13 cellular contexts compared by ENCODE assay signal in the genomic region with DNA sequence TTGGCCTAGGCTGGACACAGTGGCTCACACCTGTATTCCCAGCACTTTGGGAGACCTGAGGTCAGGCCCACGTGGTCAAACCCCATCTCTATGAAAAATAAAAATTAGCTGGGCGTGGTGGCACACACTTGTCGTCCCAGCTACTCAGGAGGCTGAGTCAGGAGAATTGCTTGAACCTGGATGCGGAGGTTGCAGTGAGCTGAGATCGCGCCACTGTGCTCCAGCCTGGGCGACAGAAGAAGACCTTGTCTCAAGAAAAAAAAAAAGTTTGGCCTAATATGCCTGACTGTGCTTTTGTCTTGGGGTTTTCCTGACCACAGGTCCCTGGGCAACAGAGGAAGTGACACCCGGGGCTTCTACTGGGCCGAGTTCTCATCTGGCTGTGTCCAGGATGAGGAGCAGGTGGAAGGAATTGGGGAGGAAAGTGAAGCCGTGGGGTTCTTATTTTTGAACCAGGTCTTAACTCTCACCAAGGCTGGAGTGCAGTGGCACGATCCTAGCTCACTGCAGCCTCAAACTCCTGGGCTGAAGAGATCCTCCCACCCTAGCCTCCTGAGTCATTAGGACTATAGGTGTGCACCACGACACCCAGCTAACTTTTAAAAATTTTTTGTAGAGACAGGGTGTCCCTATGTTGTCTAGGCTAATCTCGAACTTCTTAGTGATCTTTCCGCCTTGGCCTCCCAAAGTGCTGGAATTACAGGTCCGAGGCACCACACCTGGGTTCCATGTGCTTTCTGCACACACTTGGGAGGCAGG. TPM values are rescaled to one million over a fixed set of nuclear protein-coding genes. Genes with fewer than 3 reads are reported as not detected.
A peak's percentile ranks its signal among the peaks of the same experiment; 100 is the strongest.
DNase-seq lines count a peak whose midpoint lies in the region; ATAC-seq lines count a peak whose summit lies in the region.
"Not testable (repeated sequence)": the region's sequence is repeated elsewhere in the genome, so short reads cannot be mapped to it uniquely, and the experiment has no call there.
"Had no signal": no experiment of that assay in that cellular context is flagged by ENCODE, and none has a peak within 500 bp of the region (broad histone marks: within the 10 kb centered on the region; RNA-seq: fewer than 3 reads in every experiment).

No MANE protein-coding gene starts in this region.

- peak overlapping the region; percentile 53; the same call in 1 of the 2 replicates for H3K9ac ChIP-seq in BLaER1

- not testable (repeated sequence) for H3K4me3 Mint-ChIP-seq in activated CD4-positive, alpha-beta T cell treated with anti-CD3 and anti-CD28 coated beads, Interleukin-2, amount 10 ng/mL, durations not matched to agents 24 days and 14 days

- H3K4me1 Mint-ChIP-seq in activated CD4-positive, alpha-beta T cell treated with anti-CD3 and anti-CD28 coated beads, Interleukin-2, amount 10 ng/mL, durations not matched to agents 24 days and 14 days: peaks cover 10% of the 10 kb centered on the region

- peaks cover 72% of the 10 kb centered on the region for H4K20me1 ChIP-seq in BLaER1

- peak overlapping the region; percentile 60; the same call in 1 of the 2 replicates for H3K27ac ChIP-seq in BLaER1

- not testable (repeated sequence) for H3K27me3 ChIP-seq in BLaER1

- H3K36me3 ChIP-seq in BLaER1: peaks cover 45% of the 10 kb centered on the region

- H3K27ac Mint-ChIP-seq in activated CD4-positive, alpha-beta T cell treated with anti-CD3 and anti-CD28 coated beads, Interleukin-2, amount 10 ng/mL, durations not matched to agents 24 days and 14 days: peak overlapping the region; percentile 67

- peaks cover 52% of the 10 kb centered on the region for H3K4me1 ChIP-seq in BLaER1

- not testable (repeated sequence) for H3K4me3 ChIP-seq in BLaER1

- H3K9me3 Mint-ChIP-seq in activated CD4-positive, alpha-beta T cell treated with anti-CD3 and anti-CD28 coated beads, Interleukin-2, amount 10 ng/mL, durations not matched to agents 24 days and 14 days: not testable (repeated sequence)

- ATAC-seq in GM18858 (IDR thresholded peaks at IDR 0.05; ENCODE audit: unreplicated experiment) (peak; percentile 72), GM19452 (IDR thresholded peaks at IDR 0.05; ENCODE audit: unreplicated experiment) (peak; percentile 77), GM21786 (IDR thresholded peaks at IDR 0.05; ENCODE audit: unreplicated experiment) (peak; percentile 76), HG02981 (IDR thresholded peaks at IDR 0.05; ENCODE audit: unreplicated experiment) (peak; percentile 83), HG03432 (IDR thresholded peaks at IDR 0.05; ENCODE audit: unreplicated experiment) (peak; percentile 82)
- not testable (repeated sequence) for ATAC-seq in Right ventricle myocardium superior (ENCODE audit: poor library complexity)

- intact Hi-C loops in activated CD4-positive, alpha-beta T cell treated with anti-CD3 and anti-CD28 coated beads, Interleukin-2, amount 10 ng/mL, durations not matched to agents 24 days and 14 days (cut with micrococcal nuclease); Right ventricle myocardium superior (cut with DNase I): not testable (repeated sequence)

- H3K4me2 ChIP-seq in BLaER1: peak overlapping the region; percentile 80

- H3K36me3 Mint-ChIP-seq in activated CD4-positive, alpha-beta T cell treated with anti-CD3 and anti-CD28 coated beads, Interleukin-2, amount 10 ng/mL, durations not matched to agents 24 days and 14 days (ENCODE audit: low read depth): peaks cover 23% of the 10 kb centered on the region

- H3K9me3 ChIP-seq in BLaER1: not testable (repeated sequence)

- not testable (repeated sequence) for H3K27me3 Mint-ChIP-seq in activated CD4-positive, alpha-beta T cell treated with anti-CD3 and anti-CD28 coated beads, Interleukin-2, amount 10 ng/mL, durations not matched to agents 24 days and 14 days

- DNase-seq in activated CD4-positive, alpha-beta T cell treated with anti-CD3 and anti-CD28 coated beads, Interleukin-2, amount 10 ng/mL, durations not matched to agents 24 days and 14 days: not testable (repeated sequence)
- peak; percentile 8 for DNase-seq in Right ventricle myocardium superior

RNA-seq across cellular contexts. Expression of a gene that starts 13.1 kb away (rescaled TPM):
- 1.5 and 2.3 TPM in 2 replicates for total RNA-seq in activated CD4-positive, alpha-beta T cell treated with anti-CD3 and anti-CD28 coated beads, Interleukin-2, amount 10 ng/mL, durations not matched to agents 24 days and 14 days
- total RNA-seq in Right ventricle myocardium superior: 0.35 TPM

RNA-seq across cellular contexts. Expression of a gene that starts 22.4 kb away (rescaled TPM):
- total RNA-seq in activated CD4-positive, alpha-beta T cell treated with anti-CD3 and anti-CD28 coated beads, Interleukin-2, amount 10 ng/mL, durations not matched to agents 24 days and 14 days: 108 and 110 TPM in 2 replicates
- 337 TPM for total RNA-seq in Right ventricle myocardium superior

RNA-seq across cellular contexts. Expression of a gene that starts 38.7 kb away (rescaled TPM):
- not detected in 2 replicates for total RNA-seq in activated CD4-positive, alpha-beta T cell treated with anti-CD3 and anti-CD28 coated beads, Interleukin-2, amount 10 ng/mL, durations not matched to agents 24 days and 14 days
- 113 TPM for total RNA-seq in Right ventricle myocardium superior
- total RNA-seq: activated CD4-positive, alpha-beta T cell treated with anti-CD3 and anti-CD28 coated beads for 36 hours; frontal cortex; HepG2; left colon; transverse colon had no signal

Comparison
In these comparisons a context has a peak if more than half of its experiments do, and no peak if none do; other contexts are left out.
1. RNA of a gene that starts 38.7 kb away (total RNA-seq): 113 TPM in Right ventricle myocardium superior (single experiment); not detected in activated CD4-positive, alpha-beta T cell treated with anti-CD3 and anti-CD28 coated beads, Interleukin-2, amount 10 ng/mL, durations not matched to agents 24 days and 14 days; every median in the first group is over 100 times any median in the second.